Comparison of ENCODE assay signal across 29 cellular contexts in genomic region chr6:35643162-35643535, GRCh38. TPM values are rescaled to one million over a fixed set of nuclear protein-coding genes. Genes with fewer than 3 reads are reported as not detected.
A peak's percentile ranks its signal among the peaks of the same experiment; 100 is the strongest.
DNase-seq lines count a peak whose midpoint lies in the region; ATAC-seq, FAIRE-seq and TF ChIP-seq lines count a peak whose summit lies in the region.
"Had no signal": no experiment of that assay in that cellular context is flagged by ENCODE, and none has a peak within 500 bp of the region (broad histone marks: within the 10 kb centered on the region; RNA-seq: fewer than 3 reads in every experiment).

No MANE protein-coding gene starts in this region.

- intact Hi-C loops in activated CD4-positive, alpha-beta T cell treated with anti-CD3 and anti-CD28 coated beads, Interleukin-2, amount 10 ng/mL, durations not matched to agents 24 days and 14 days (cut with micrococcal nuclease) = loop anchor here (5.0 kb wide), 1 partner anchor 41 kb away; no protein-coding TSS in a partner anchor
- intact Hi-C loops in GM12878 (cut with micrococcal nuclease; ENCODE audit: unreplicated experiment) = no loop called here

- DNase-seq in activated CD4-positive, alpha-beta T cell treated with anti-CD3 and anti-CD28 coated beads, Interleukin-2, amount 10 ng/mL, durations not matched to agents 24 days and 14 days = peak; percentile 36
- no peak for DNase-seq in activated CD4-positive, alpha-beta T cell treated with anti-CD3 and anti-CD28 coated beads, Interleukin-2, amount 50 U/mL, for 1 hour
- DNase-seq in GM12878 (ENCODE audit: low read depth, low spot score) (no peak), SKM-1 treated with dmso at 0.1 percent for 144 hours (lab: John Stamatoyannopoulos, UW; ENCODE audit: unreplicated experiment) (no peak), COLO829 (ENCODE audit: low spot score) (no peak)
- no peak for DNase-seq in activated CD4-positive, CD25-positive, alpha-beta regulatory T cell treated with anti-CD3 and anti-CD28 coated beads, Interleukin-2, amount 50 U/mL, for 72 hours
- DNase-seq: activated CD4-positive, alpha-beta T cell treated with anti-CD3 and anti-CD28 coated beads, Interleukin-2, amount 10 ng/mL, durations not matched to agents 7 days and 5 days; activated CD8-positive, alpha-beta memory T cell treated with anti-CD3 and anti-CD28 coated beads, Interleukin-2, amount 50 U/mL, for 4 hours; activated effector memory CD4-positive, alpha-beta T cell treated with anti-CD3 and anti-CD28 coated beads, Interleukin-2, amount 50 U/mL, for 16 hours; anterior cingulate cortex; colonic mucosa; COR-L47; DMS53; effector memory CD4-positive, alpha-beta T cell; erythroblast; HCEC 1CT; head of caudate nucleus; KG1; naive B cell; NCI-H1417 treated with DMSO at 0.1 percent for 48 hours; nucleus accumbens had no signal

- H3K27me3 Mint-ChIP-seq in activated CD4-positive, alpha-beta T cell treated with anti-CD3 and anti-CD28 coated beads, Interleukin-2, amount 10 ng/mL, durations not matched to agents 24 days and 14 days = no peaks in the 10 kb centered on the region
- H3K27me3 Mint-ChIP-seq: activated CD4-positive, alpha-beta T cell treated with anti-CD3 and anti-CD28 coated beads, Interleukin-2, amount 10 ng/mL, durations not matched to agents 7 days and 5 days; naive B cell had no signal

- H3K27me3 ChIP-seq in ACC112 (ENCODE audit: insufficient read depth, low read length) (no peaks in the 10 kb centered on the region), KMS-11 (ENCODE audit: insufficient read depth, low read depth) (no peaks in the 10 kb centered on the region), GM12878 (replicated peaks in 1 of 2; ENCODE audit: control insufficient read depth in 2 of 2, insufficient read depth in 2 of 2, low read length in 1 of 2) (no peaks in the 10 kb centered on the region)
- H3K27me3 ChIP-seq: colonic mucosa, tibial nerve had no signal

- H4K20me1 ChIP-seq in KMS-11 (ENCODE audit: insufficient read depth) (peaks cover 2% of the 10 kb centered on the region; the same call in 1 of the 2 replicates), GM12878 (ENCODE audit: control insufficient read depth, insufficient read depth) (no peaks in the 10 kb centered on the region)

- peaks cover 36% of the 10 kb centered on the region for H3K36me3 ChIP-seq in ACC112 (ENCODE audit: insufficient read depth, low read length)
- 0 out of 2 replicates have a peak, but pooled peaks cover 2% of the 10 kb centered on the region for H3K36me3 ChIP-seq in KMS-11 (ENCODE audit: insufficient read depth)
- H3K36me3 ChIP-seq in GM12878 (ENCODE audit: control insufficient read depth in 2 of 2, insufficient read depth in 2 of 2, low read length in 1 of 2) = peaks cover 4 to 11% of the 10 kb centered on the region in 2 experiments; a peak in 3 of 4 replicates
- H3K36me3 ChIP-seq: colonic mucosa, SJSA1 had no signal

- H3K4me3 Mint-ChIP-seq in activated CD4-positive, alpha-beta T cell treated with anti-CD3 and anti-CD28 coated beads, Interleukin-2, amount 10 ng/mL, durations not matched to agents 24 days and 14 days = no peak overlapping the region
- H3K4me3 Mint-ChIP-seq: activated CD4-positive, alpha-beta T cell treated with anti-CD3 and anti-CD28 coated beads, Interleukin-2, amount 10 ng/mL, durations not matched to agents 7 days and 5 days; mesothelial cell of epicardium; naive B cell had no signal

- ATAC-seq in GM12878 = no peak
- ATAC-seq: A549 had no signal

- peaks cover 36% of the 10 kb centered on the region for H3K4me1 Mint-ChIP-seq in activated CD4-positive, alpha-beta T cell treated with anti-CD3 and anti-CD28 coated beads, Interleukin-2, amount 10 ng/mL, durations not matched to agents 24 days and 14 days
- H3K4me1 Mint-ChIP-seq: naive B cell had no signal

- H3K27ac ChIP-seq in ACC112 (ENCODE audit: low read depth, low read length) (peak overlapping the region; percentile 67), KMS-11 (no peak overlapping the region), GM12878 (ENCODE audit: control insufficient read depth, insufficient read depth) (no peak overlapping the region)
- H3K27ac ChIP-seq: A549, colonic mucosa, SJSA1, skin epidermis had no signal

- peak overlapping the region; percentile 14; the same call in 1 of the 2 replicates for H3K4me2 ChIP-seq in KMS-11
- no peak overlapping the region for H3K4me2 ChIP-seq in GM12878 (ENCODE audit: control insufficient read depth, insufficient read depth)
- H3K4me2 ChIP-seq: A549 had no signal

- no peak overlapping the region for H3K27ac Mint-ChIP-seq in activated CD4-positive, alpha-beta T cell treated with anti-CD3 and anti-CD28 coated beads, Interleukin-2, amount 10 ng/mL, durations not matched to agents 24 days and 14 days
- H3K27ac Mint-ChIP-seq: mesothelial cell of epicardium had no signal

- TF ChIP-seq POLR2A in GM12878 (IDR thresholded peaks at IDR 0.05; ENCODE audit: low read depth, low read length) = no peak

- no peak for FAIRE-seq in GM12878 (lab: Jason Lieb, UNC)
- FAIRE-seq: A549, G401.6 had no signal

- POLR2A ChIA-PET in GM12878 (lab: Charles Lee) = interaction anchor here (1.2 to 1.8 kb wide), 3 partner anchors 20 to 93 kb away, joined by 3 to 6 read pairs (median 4); no protein-coding TSS in a partner anchor

- RAD21 ChIA-PET in GM12878 (lab: Charles Lee; ENCODE audit: unreplicated experiment) = interaction anchor here (1.0 to 3.0 kb wide), 6 partner anchors 13 to 93 kb away, joined by 3 to 12 read pairs (median 4); no protein-coding TSS in a partner anchor

- H2AFZ ChIP-seq in ACC112 (ENCODE audit: low read length, unreplicated experiment) = no peak overlapping the region
- no peak overlapping the region for H2AFZ ChIP-seq in KMS-11 (ENCODE audit: low read depth)
- H2AFZ ChIP-seq in GM12878 (ENCODE audit: control insufficient read depth, low read depth, low read length) = no peak overlapping the region

- H3K79me2 ChIP-seq in ACC112 (ENCODE audit: control insufficient read depth, insufficient read depth, low read length, unreplicated experiment) = peaks cover 79% of the 10 kb centered on the region
- peaks cover 27% of the 10 kb centered on the region for H3K79me2 ChIP-seq in KMS-11 (ENCODE audit: insufficient read depth, low read depth)
- H3K79me2 ChIP-seq in GM12878 (ENCODE audit: control insufficient read depth, insufficient read depth, low read length) = peaks cover 2% of the 10 kb centered on the region; the same call in 1 of the 2 replicates

- H3K9ac ChIP-seq in KMS-11 (no peak overlapping the region), GM12878 (ENCODE audit: control insufficient read depth, insufficient read depth, low read length) (no peak overlapping the region)

- H3K4me1 ChIP-seq in ACC112 (ENCODE audit: control insufficient read depth, insufficient read depth, low read length, unreplicated experiment) = peaks cover 27% of the 10 kb centered on the region
- H3K4me1 ChIP-seq in KMS-11 (ENCODE audit: low read depth, poor library complexity, severe bottlenecking) = peaks cover 20% of the 10 kb centered on the region
- H3K4me1 ChIP-seq in GM12878 (ENCODE audit: control insufficient read depth, insufficient read depth, low read length) = peaks cover 5% of the 10 kb centered on the region
- H3K4me1 ChIP-seq: A549, colonic mucosa, SJSA1 had no signal

- no peaks in the 10 kb centered on the region for H3K9me3 ChIP-seq in GM12878 (replicated peaks; ENCODE audit: control insufficient read depth, insufficient read depth, low read length)
- H3K9me3 ChIP-seq: A549, colonic mucosa, SJSA1, tibial nerve had no signal

- TF ChIP-seq EP300 in GM12878 (IDR thresholded peaks at IDR 0.05; ENCODE audit: borderline replicate concordance in 1 of 2, control insufficient read depth in 1 of 2, low read depth in 2 of 2, low read length in 2 of 2) = no peak

- H3K9me3 Mint-ChIP-seq in activated CD4-positive, alpha-beta T cell treated with anti-CD3 and anti-CD28 coated beads, Interleukin-2, amount 10 ng/mL, durations not matched to agents 24 days and 14 days = no peaks in the 10 kb centered on the region
- H3K9me3 Mint-ChIP-seq: activated CD4-positive, alpha-beta T cell treated with anti-CD3 and anti-CD28 coated beads, Interleukin-2, amount 10 ng/mL, durations not matched to agents 7 days and 5 days; mesothelial cell of epicardium; naive B cell had no signal

- TSS peak; percentile 10 for BruUV-seq in GM12878 (replicated peaks; lab: Mats Ljungman, UMichigan)

- in situ Hi-C loops in GM12878 (cut with MboI) = no loop called here

- H3K36me3 Mint-ChIP-seq in activated CD4-positive, alpha-beta T cell treated with anti-CD3 and anti-CD28 coated beads, Interleukin-2, amount 10 ng/mL, durations not matched to agents 24 days and 14 days (ENCODE audit: low read depth) = peaks cover 41% of the 10 kb centered on the region
- H3K36me3 Mint-ChIP-seq: mesothelial cell of epicardium, naive B cell had no signal

- TF ChIP-seq CTCF in KMS-11 (conservative IDR thresholded peaks at IDR 0.05; ENCODE audit: low read depth, low read length) (no peak), GM12878 (IDR thresholded peaks at IDR 0.05 in 2 of 3, conservative IDR thresholded peaks at IDR 0.05 in 1 of 3; ENCODE audit: control insufficient read depth in 2 of 3, extremely low read depth in 1 of 3, insufficient read depth in 1 of 3, low read depth in 3 of 3, low read length in 3 of 3) (no peak)

- no peak for TF ChIP-seq RAD21 in GM12878 (IDR thresholded peaks at IDR 0.05; ENCODE audit: insufficient read depth, low read depth, low read length)

- CTCF ChIA-PET in GM12878 (lab: Yijun Ruan, JAX) = interaction anchor here (1.7 to 8.0 kb wide), 4 partner anchors 14 to 93 kb away, joined by 5 to 77 read pairs (median 10); partner anchors contain the start of gene ARMC12

- H3K4me3 ChIP-seq in ACC112 (ENCODE audit: low read depth, low read length) (no peak overlapping the region), KMS-11 (IDR thresholded peaks at IDR 0.05; ENCODE audit: insufficient read depth, low read depth, low read length) (no peak overlapping the region), GM12878 (no peak overlapping the region)
- H3K4me3 ChIP-seq: A549, colonic mucosa, SJSA1, skin epidermis, tibial nerve had no signal

- SMC1A ChIA-PET in GM12878 (lab: Charles Lee; ENCODE audit: uncharacterized antibody, unreplicated experiment) = interaction anchor here (0.5 to 2.8 kb wide), 19 partner anchors 13 to 738 kb away, joined by 3 to 18 read pairs (median 3); partner anchors contain the start of gene ARMC12

RNA-seq across cellular contexts. Expression of gene FKBP5, which starts 45.6 kb away (rescaled TPM):
- 85.0 and 85.1 TPM in 2 replicates for total RNA-seq in activated CD4-positive, alpha-beta T cell treated with anti-CD3 and anti-CD28 coated beads, Interleukin-2, amount 10 ng/mL, durations not matched to agents 24 days and 14 days
- 45.6 and 48.8 TPM in 2 replicates for total RNA-seq in GM12878 (2013; cell fraction: nucleolus; rRNA removed)
- 60.3 and 67.8 TPM in 2 replicates for total RNA-seq in GM12878 (2014; rRNA removed)
- total RNA-seq in GM12878 (2014; rRNA removed; fragmentation: Illumina TruSeq; extraction: Trizol) = 44.7 and 46.2 TPM in 2 replicates
- total RNA-seq in GM12878 (2021) = 81.2 and 82.8 TPM in 2 replicates
- polyA plus RNA-seq in GM12878 (2011; ENCODE audit: low read depth) = 27.6 TPM
- 64.1 and 65.0 TPM in 2 replicates for polyA plus RNA-seq in GM12878 (2011; rRNA removed)
- 26.7 and 37.5 TPM in 2 replicates for polyA plus RNA-seq in GM12878 (2011; cell fraction: cytosol; rRNA removed)
- 19.4 and 28.0 TPM in 2 replicates for polyA plus RNA-seq in GM12878 (2011; cell fraction: nucleus; rRNA removed)
- 29.6 and 33.1 TPM in 2 replicates for polyA plus RNA-seq in GM12878 (2012)
- 123 and 153 TPM in 2 replicates for polyA plus RNA-seq in GM12878 (2014; fragmentation: Illumina TruSeq; extraction: Trizol)
- polyA plus RNA-seq in GM12878 (2014; fragmentation: Nextera tagmentation; extraction: Ambion mirVana) = 10 to 100 TPM; 29.0 to 33.5 TPM
- 54.7 and 60.5 TPM in 2 replicates for polyA plus RNA-seq in GM12878 (2014; rRNA removed)
- polyA plus RNA-seq in GM12878 (2016; fragmentation: Nextera tagmentation; extraction: Ambion mirVana) = 100 to 1,000 TPM; 121 to 122 TPM
- polyA minus RNA-seq in GM12878 (2011; rRNA and poly(A)+ RNA removed) = 27.7 and 34.5 TPM in 2 replicates
- polyA minus RNA-seq in GM12878 (2011; cell fraction: cytosol; rRNA and poly(A)+ RNA removed) = 14.0 and 18.9 TPM in 2 replicates
- polyA minus RNA-seq in GM12878 (2011; cell fraction: nucleus; rRNA and poly(A)+ RNA removed) = 8.8 and 15.2 TPM in 2 replicates
